12 cellular contexts compared by ENCODE assay signal in the genomic region with DNA sequence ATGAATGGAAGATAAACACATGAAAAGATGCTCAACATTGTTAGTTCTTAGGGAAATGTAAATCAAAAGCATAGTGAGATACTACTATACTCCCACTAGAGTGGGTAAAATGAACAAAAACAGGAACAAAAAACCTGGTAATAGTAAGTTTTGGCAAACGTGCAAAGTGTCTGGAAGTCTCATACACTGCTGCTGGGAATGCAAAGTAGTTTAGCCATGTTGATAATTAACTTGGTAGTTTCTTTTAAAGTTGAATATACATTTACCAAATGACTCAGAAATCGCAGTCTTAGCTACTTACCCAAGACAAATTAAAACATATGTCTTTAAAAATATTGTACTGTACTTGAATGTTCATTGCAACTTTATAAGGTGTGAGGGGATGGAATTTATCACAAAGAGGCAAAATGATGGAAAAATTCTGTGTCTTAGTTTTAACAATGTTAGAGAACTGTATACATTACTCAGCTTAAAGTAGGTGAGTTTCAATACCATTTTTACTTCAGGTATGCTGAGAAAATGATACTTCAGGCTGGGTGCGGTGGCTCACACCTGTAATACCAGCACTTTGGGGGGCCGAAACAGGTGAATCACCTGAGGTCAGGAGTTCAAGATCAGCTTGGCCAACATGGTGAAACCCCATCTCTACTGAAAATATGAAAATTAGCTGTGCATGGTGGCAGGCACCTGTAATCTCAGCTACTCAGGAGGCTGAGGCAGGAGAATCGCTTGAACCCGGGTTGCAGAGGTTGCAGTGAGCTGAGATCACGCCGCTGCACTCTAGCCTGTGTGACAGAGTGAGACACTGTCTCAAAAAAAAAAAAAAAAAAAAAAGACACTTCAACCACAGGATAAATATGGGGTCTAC.
DNase-seq lines count a peak whose midpoint lies in the region; ATAC-seq and TF ChIP-seq lines count a peak whose summit lies in the region.
"Had no signal": no experiment of that assay in that cellular context is flagged by ENCODE, and none has a peak within 500 bp of the region (broad histone marks: within the 10 kb centered on the region; RNA-seq: fewer than 3 reads in every experiment).

No MANE protein-coding gene starts in this region.

- no peaks in the 10 kb centered on the region for H3K36me3 Mint-ChIP-seq in nephron (ENCODE audit: low read depth)
- H3K36me3 Mint-ChIP-seq in effector memory CD8-positive, alpha-beta T cell (ENCODE audit: insufficient read depth) = no peaks in the 10 kb centered on the region
- H3K36me3 Mint-ChIP-seq: activated naive CD8-positive, alpha-beta T cell; naive thymus-derived CD8-positive, alpha-beta T cell had no signal

- H3K27me3 Mint-ChIP-seq in nephron (ENCODE audit: low read depth) = no peaks in the 10 kb centered on the region
- peaks cover 11 to 18% of the 10 kb centered on the region in 2 donors for H3K27me3 Mint-ChIP-seq in effector memory CD8-positive, alpha-beta T cell

- DNase-seq in effector memory CD8-positive, alpha-beta T cell = no peak
- no peak for DNase-seq in NCI-H1417 (lab: John Stamatoyannopoulos, UW)
- no peak for DNase-seq in NK-92 (lab: John Stamatoyannopoulos, UW; ENCODE audit: unreplicated experiment)
- DNase-seq: kidney; naive thymus-derived CD8-positive, alpha-beta T cell; NCI-H1105; NCI-H82 had no signal

- peaks cover 8% of the 10 kb centered on the region for H3K4me1 Mint-ChIP-seq in nephron
- no peaks in the 10 kb centered on the region for H3K4me1 Mint-ChIP-seq in effector memory CD8-positive, alpha-beta T cell (ENCODE audit: low read depth in 2 of 2)
- H3K4me1 Mint-ChIP-seq: naive thymus-derived CD8-positive, alpha-beta T cell had no signal

- ATAC-seq in GM19328 (IDR thresholded peaks at IDR 0.05; ENCODE audit: unreplicated experiment) = peak; percentile 59
- peak; percentile 88 for ATAC-seq in HG02588 (IDR thresholded peaks at IDR 0.05; ENCODE audit: unreplicated experiment)
- ATAC-seq in HG03175 (IDR thresholded peaks at IDR 0.05; ENCODE audit: unreplicated experiment) = peak; percentile 96
- ATAC-seq in effector memory CD8-positive, alpha-beta T cell (replicated peaks) = no peak
- ATAC-seq: naive thymus-derived CD8-positive, alpha-beta T cell had no signal

- peaks cover 9% of the 10 kb centered on the region for H3K9me3 Mint-ChIP-seq in nephron
- H3K9me3 Mint-ChIP-seq in effector memory CD8-positive, alpha-beta T cell = peaks cover 0 to 3% of the 10 kb centered on the region in 2 donors

- no peak for TF ChIP-seq CTCF in nephron (IDR thresholded peaks at IDR 0.05; ENCODE audit: unreplicated experiment in 3 of 3)

- H3K4me3 Mint-ChIP-seq in nephron = no peak overlapping the region
- no peak overlapping the region for H3K4me3 Mint-ChIP-seq in effector memory CD8-positive, alpha-beta T cell
- H3K4me3 Mint-ChIP-seq: activated naive CD8-positive, alpha-beta T cell; naive thymus-derived CD8-positive, alpha-beta T cell had no signal

- H3K27ac Mint-ChIP-seq in nephron = peak overlapping the region; percentile 65 to 85 (median 75)
- no peak overlapping the region for H3K27ac Mint-ChIP-seq in effector memory CD8-positive, alpha-beta T cell
- H3K27ac Mint-ChIP-seq: activated naive CD8-positive, alpha-beta T cell; naive thymus-derived CD8-positive, alpha-beta T cell had no signal

Comparison
In these comparisons a context has a peak if more than half of its experiments do, and no peak if none do; other contexts are left out.
1. H3K27ac Mint-ChIP-seq: peak in nephron (3 of 3); none in effector memory CD8-positive, alpha-beta T cell (0 of 2).